ENCODE assay signal across 2 cellular contexts in genomic region chr3:157531771-157532170, GRCh38.
TF ChIP-seq lines count a peak whose summit lies in the region.

No MANE protein-coding gene starts in this region.

TF ChIP-seq in GM23338, 12 proteins besides CTCF, POLR2A, EP300 and RAD21:
- no peak for TF ChIP-seq NANOG (IDR thresholded peaks at IDR 0.05; ENCODE audit: borderline replicate concordance)
TF ChIP-seq in GM23338: peak in this region for 0.

TF ChIP-seq in H1, 55 proteins besides CTCF, POLR2A, EP300 and RAD21:
- TF ChIP-seq TCF12 (IDR thresholded peaks at IDR 0.05; ENCODE audit: low read depth, low read length) (no peak), HDAC6 (IDR thresholded peaks at IDR 0.05; ENCODE audit: low read depth, low read length) (no peak), CBX5 (IDR thresholded peaks at IDR 0.05; ENCODE audit: low read depth, low read length) (no peak), RXRA (IDR thresholded peaks at IDR 0.05; ENCODE audit: insufficient read depth, low read depth, low read length) (no peak), BCL11A (IDR thresholded peaks at IDR 0.05; ENCODE audit: low read depth in 2 of 2, low read length in 2 of 2) (no peak), SAP30 (IDR thresholded peaks at IDR 0.05; ENCODE audit: insufficient read depth, insufficient replicate concordance, low read length) (no peak), CHD2 (IDR thresholded peaks at IDR 0.05; ENCODE audit: low read length) (no peak), MAX (IDR thresholded peaks at IDR 0.05) (no peak), EGR1 (IDR thresholded peaks at IDR 0.05; ENCODE audit: borderline replicate concordance, low read depth, low read length) (no peak), ZNF274 (IDR thresholded peaks at IDR 0.05; ENCODE audit: borderline replicate concordance, extremely low read depth, low read length) (no peak)
